19 cellular contexts compared by ENCODE assay signal in genomic region chr21:31267644-31268043, GRCh38.
DNase-seq lines count a peak whose midpoint lies in the region; ATAC-seq and TF ChIP-seq lines count a peak whose summit lies in the region.
"Had no signal": no experiment of that assay in that cellular context is flagged by ENCODE, and none has a peak within 500 bp of the region (broad histone marks: within the 10 kb centered on the region; RNA-seq: fewer than 3 reads in every experiment).

No MANE protein-coding gene starts in this region.

- TF ChIP-seq CTCF in natural killer cell (IDR thresholded peaks at IDR 0.05) (no peak), VCaP (conservative IDR thresholded peaks at IDR 0.05) (no peak), fibroblast of lung (conservative IDR thresholded peaks at IDR 0.05 in 1 of 2, IDR thresholded peaks at IDR 0.05 in 1 of 2; ENCODE audit: low read depth in 1 of 2, low read length in 2 of 2) (no peak), suprapubic skin (IDR thresholded peaks at IDR 0.05) (no peak), esophagus squamous epithelium (IDR thresholded peaks at IDR 0.05) (no peak)

- peaks cover 0 to 11% of the 10 kb centered on the region in 2 donors for H3K27me3 Mint-ChIP-seq in natural killer cell (ENCODE audit: low read depth in 2 of 2)
- H3K27me3 Mint-ChIP-seq in natural killer cell treated with Interleukin-12 subunit alpha and Interleukin-12 subunit beta and Interleukin-15 and Interleukin-18, amount 100 ng/mL, for 72 hours = no peaks in the 10 kb centered on the region

- H3K27me3 ChIP-seq in fibroblast of lung (ENCODE audit: control insufficient read depth, insufficient read depth, low read length) (no peaks in the 10 kb centered on the region), suprapubic skin (no peaks in the 10 kb centered on the region), esophagus squamous epithelium (no peaks in the 10 kb centered on the region)

- intact Hi-C loops in natural killer cell (cut with micrococcal nuclease) = no loop called here
- intact Hi-C loops in esophagus squamous epithelium (cut with DNase I) = no loop called here

- H3K4me1 ChIP-seq in fibroblast of lung (ENCODE audit: control insufficient read depth, extremely low read depth, insufficient read depth, low read length) (no peaks in the 10 kb centered on the region), suprapubic skin (no peaks in the 10 kb centered on the region), esophagus squamous epithelium (no peaks in the 10 kb centered on the region)

- H4K20me1 ChIP-seq in fibroblast of lung (ENCODE audit: control insufficient read depth, extremely low read depth, insufficient read depth, low read length) = no peaks in the 10 kb centered on the region

- TF ChIP-seq POLR2A in suprapubic skin (IDR thresholded peaks at IDR 0.05) (no peak), esophagus squamous epithelium (IDR thresholded peaks at IDR 0.05) (no peak)

- H3K4me3 Mint-ChIP-seq in natural killer cell = peak overlapping the region; percentile 60
- no peak overlapping the region for H3K4me3 Mint-ChIP-seq in natural killer cell treated with Interleukin-12 subunit alpha and Interleukin-12 subunit beta and Interleukin-15 and Interleukin-18, amount 100 ng/mL, for 72 hours
- H3K4me3 Mint-ChIP-seq: nephron progenitor cell had no signal

- H3K79me2 ChIP-seq in fibroblast of lung (ENCODE audit: control insufficient read depth, insufficient read depth, low read length) = no peaks in the 10 kb centered on the region

- no peak overlapping the region for H3K9ac ChIP-seq in fibroblast of lung (ENCODE audit: insufficient read depth, low read length)

- H3K9me3 Mint-ChIP-seq in natural killer cell = no peaks in the 10 kb centered on the region
- no peaks in the 10 kb centered on the region for H3K9me3 Mint-ChIP-seq in natural killer cell treated with Interleukin-12 subunit alpha and Interleukin-12 subunit beta and Interleukin-15 and Interleukin-18, amount 100 ng/mL, for 72 hours

- H3K36me3 ChIP-seq in fibroblast of lung (ENCODE audit: control insufficient read depth, insufficient read depth, low read length) = no peaks in the 10 kb centered on the region
- H3K36me3 ChIP-seq in suprapubic skin = no peaks in the 10 kb centered on the region
- peaks cover 0 to 28% (median 0%) of the 10 kb centered on the region in 3 donors for H3K36me3 ChIP-seq in esophagus squamous epithelium
- H3K36me3 ChIP-seq: heart right ventricle had no signal

- 84% methylated on average over 4 of the region's 4 CpGs for whole genome bisulfite sequencing in suprapubic skin
- 68 to 73% methylated on average over 4 of the region's 4 CpGs for WGBS in esophagus squamous epithelium, 2 donors

- H3K27ac ChIP-seq in VCaP (peak overlapping the region; percentile 90), fibroblast of lung (ENCODE audit: insufficient read depth, low read length) (no peak overlapping the region), suprapubic skin (no peak overlapping the region), esophagus squamous epithelium (no peak overlapping the region)
- H3K27ac ChIP-seq: heart right ventricle had no signal

- H3K27ac Mint-ChIP-seq in natural killer cell = no peak overlapping the region
- no peak overlapping the region for H3K27ac Mint-ChIP-seq in natural killer cell treated with Interleukin-12 subunit alpha and Interleukin-12 subunit beta and Interleukin-15 and Interleukin-18, amount 100 ng/mL, for 72 hours
- H3K27ac Mint-ChIP-seq: HFFc6, nephron progenitor cell had no signal

- H2AFZ ChIP-seq in fibroblast of lung (ENCODE audit: low read length) = no peak overlapping the region

- TF ChIP-seq EP300 in suprapubic skin (IDR thresholded peaks at IDR 0.05) = no peak

- H3K4me3 ChIP-seq in fibroblast of lung (replicated peaks in 1 of 4; ENCODE audit: control extremely low read depth in 1 of 4, insufficient read depth in 1 of 4, low read depth in 3 of 4, low read length in 4 of 4) (no peak overlapping the region), suprapubic skin (no peak overlapping the region), esophagus squamous epithelium (no peak overlapping the region)
- H3K4me3 ChIP-seq: GM12878, heart right ventricle had no signal

- DNase-seq in natural killer cell = no peak
- no peak for DNase-seq in natural killer cell treated with Interleukin-12 subunit alpha and Interleukin-12 subunit beta and Interleukin-15 and Interleukin-18, amount 100 ng/mL, for 72 hours (ENCODE audit: low spot score)
- peak; percentile 41 to 51 for DNase-seq in fibroblast of lung (ENCODE audit: low read depth in 2 of 2)
- DNase-seq in suprapubic skin (ENCODE audit: low spot score in 2 of 2) = no peak
- DNase-seq in esophagus squamous epithelium (lab: John Stamatoyannopoulos, UW) = no peak
- DNase-seq: activated CD4-positive, CD25-positive, alpha-beta regulatory T cell; amygdala; cerebellar nuclear complex; heart right ventricle; HFFc6; mesendoderm; NCI-H526 treated with DMSO at 0.1 percent for 48 hours; nephron progenitor cell; stimulated activated CD4-positive, alpha-beta T cell treated with anti-CD3 and anti-CD28 coated beads, Interleukin-15, amount 100 ng/mL, for 24 hours; substantia nigra had no signal

- ATAC-seq in natural killer cell (no peak), HG02973 (IDR thresholded peaks at IDR 0.05; ENCODE audit: unreplicated experiment) (no peak)
- ATAC-seq in natural killer cell treated with Interleukin-12 subunit alpha and Interleukin-12 subunit beta and Interleukin-15 and Interleukin-18, amount 100 ng/mL, for 72 hours = no peak
- ATAC-seq: GM12878, heart right ventricle, sciatic nerve had no signal

- no peak overlapping the region for H3K4me2 ChIP-seq in fibroblast of lung (ENCODE audit: extremely low read depth, insufficient read depth, low read length)

- no peaks in the 10 kb centered on the region for H3K9me3 ChIP-seq in fibroblast of lung (ENCODE audit: control insufficient read depth, insufficient read depth, low read depth, low read length)
- no peaks in the 10 kb centered on the region for H3K9me3 ChIP-seq in suprapubic skin
- no peaks in the 10 kb centered on the region for H3K9me3 ChIP-seq in esophagus squamous epithelium
- H3K9me3 ChIP-seq: heart right ventricle had no signal

- no peaks in the 10 kb centered on the region for H3K36me3 Mint-ChIP-seq in natural killer cell
- H3K36me3 Mint-ChIP-seq in natural killer cell treated with Interleukin-12 subunit alpha and Interleukin-12 subunit beta and Interleukin-15 and Interleukin-18, amount 100 ng/mL, for 72 hours = peaks cover 5% of the 10 kb centered on the region

- H3K4me1 Mint-ChIP-seq in natural killer cell = peaks cover 30 to 31% of the 10 kb centered on the region in 2 donors
- H3K4me1 Mint-ChIP-seq in natural killer cell treated with Interleukin-12 subunit alpha and Interleukin-12 subunit beta and Interleukin-15 and Interleukin-18, amount 100 ng/mL, for 72 hours (ENCODE audit: low read depth in 2 of 2) = peaks cover 25 to 32% of the 10 kb centered on the region in 2 donors

Comparison
In these comparisons a context has a peak if more than half of its experiments do, and no peak if none do; other contexts are left out.
1. DNase-seq: peak in fibroblast of lung (2 of 2); none in natural killer cell (single experiment), natural killer cell treated with Interleukin-12 subunit alpha and Interleukin-12 subunit beta and Interleukin-15 and Interleukin-18, amount 100 ng/mL, for 72 hours (single experiment), suprapubic skin (0 of 2) and esophagus squamous epithelium (single experiment).